Comparison of ENCODE assay signal across 15 cellular contexts in the genomic region with DNA sequence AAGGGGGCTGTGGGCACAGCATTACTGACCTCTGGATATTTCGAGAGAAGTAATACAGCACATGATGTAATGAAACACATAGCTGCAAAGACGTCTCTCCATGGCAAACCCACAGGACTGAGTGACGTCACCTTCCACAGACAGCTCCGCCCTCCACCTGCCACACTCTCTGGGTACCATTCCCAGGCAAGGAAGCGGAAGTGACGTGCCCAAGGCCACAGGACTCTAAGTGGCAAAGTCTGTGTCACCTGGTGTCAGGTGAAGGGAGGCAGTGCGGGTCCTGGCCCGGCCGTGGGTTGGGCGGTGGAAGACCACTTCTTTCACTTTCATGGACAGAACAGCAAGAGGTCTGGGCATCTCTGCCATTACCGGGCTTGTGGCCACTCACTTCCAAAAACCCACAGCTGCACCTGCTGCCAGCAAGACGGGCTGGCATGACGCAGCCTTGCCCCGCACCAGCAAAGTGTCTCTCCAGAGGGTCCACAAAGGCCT.
"Had no signal": no experiment of that assay in that cellular context is flagged by ENCODE, and none has a peak within 500 bp of the region (broad histone marks: within the 10 kb centered on the region; RNA-seq: fewer than 3 reads in every experiment).

No MANE protein-coding gene starts in this region.

- H3K27ac ChIP-seq: foreskin keratinocyte, neutrophil, ovary, tibial artery had no signal

- H3K9me3 Mint-ChIP-seq: dendritic cell treated with granulocyte-macrophage colony-stimulating factor and Interleukin-4, amounts not matched to agents 40 ng/mL and 50 ng/mL, for 4 days; naive thymus-derived CD8-positive, alpha-beta T cell; stimulated activated memory B cell treated with anti-CD40 and anti-IgM and Interleukin-4, amounts not matched to agents 10 μg/mL and 1 μg/mL and 100 μg/mL, for 72 hours; stimulated activated naive CD8-positive, alpha-beta T cell treated with anti-CD3 and anti-CD28 coated beads, Interleukin-15, Interleukin-2, amounts not matched to agents 100 ng/mL and 50 ng/mL, for 24 hours had no signal

- ATAC-seq: foreskin keratinocyte; naive thymus-derived CD8-positive, alpha-beta T cell; stimulated activated memory B cell treated with anti-CD40 and anti-IgM and Interleukin-4, amounts not matched to agents 10 μg/mL and 1 μg/mL and 100 μg/mL, for 72 hours had no signal

- H3K27ac Mint-ChIP-seq: dendritic cell treated with granulocyte-macrophage colony-stimulating factor and Interleukin-4, amounts not matched to agents 40 ng/mL and 50 ng/mL, for 4 days; naive thymus-derived CD8-positive, alpha-beta T cell; stimulated activated memory B cell treated with anti-CD40 and anti-IgM and Interleukin-4, amounts not matched to agents 10 μg/mL and 1 μg/mL and 100 μg/mL, for 72 hours; stimulated activated naive CD8-positive, alpha-beta T cell treated with anti-CD3 and anti-CD28 coated beads, Interleukin-15, Interleukin-2, amounts not matched to agents 100 ng/mL and 50 ng/mL, for 24 hours had no signal

- H3K4me3 Mint-ChIP-seq: dendritic cell treated with granulocyte-macrophage colony-stimulating factor and Interleukin-4, amounts not matched to agents 40 ng/mL and 50 ng/mL, for 4 days; naive thymus-derived CD8-positive, alpha-beta T cell; stimulated activated memory B cell treated with anti-CD40 and anti-IgM and Interleukin-4, amounts not matched to agents 10 μg/mL and 1 μg/mL and 100 μg/mL, for 72 hours; stimulated activated naive CD8-positive, alpha-beta T cell treated with anti-CD3 and anti-CD28 coated beads, Interleukin-15, Interleukin-2, amounts not matched to agents 100 ng/mL and 50 ng/mL, for 24 hours had no signal

- H3K9me3 ChIP-seq: left lung, neutrophil, ovary, right atrium auricular region, tibial artery had no signal

- H3K27me3 ChIP-seq: foreskin keratinocyte, left lung, neutrophil, ovary, right atrium auricular region, tibial artery had no signal

- FAIRE-seq: colon, islet of Langerhans had no signal

- DNase-seq: foreskin keratinocyte; hypothalamus; kidney glomerular epithelial cell; left lung; naive thymus-derived CD8-positive, alpha-beta T cell; ovary; stimulated activated CD4-positive, alpha-beta T cell treated with anti-CD3 and anti-CD28 coated beads, Interleukin-4, amount 100 ng/mL, for 24 hours; tibial artery had no signal

- H3K27me3 Mint-ChIP-seq: dendritic cell treated with granulocyte-macrophage colony-stimulating factor and Interleukin-4, amounts not matched to agents 40 ng/mL and 50 ng/mL, for 4 days; naive thymus-derived CD8-positive, alpha-beta T cell; stimulated activated memory B cell treated with anti-CD40 and anti-IgM and Interleukin-4, amounts not matched to agents 10 μg/mL and 1 μg/mL and 100 μg/mL, for 72 hours; stimulated activated naive CD8-positive, alpha-beta T cell treated with anti-CD3 and anti-CD28 coated beads, Interleukin-15, Interleukin-2, amounts not matched to agents 100 ng/mL and 50 ng/mL, for 24 hours had no signal

- H3K4me3 ChIP-seq: left lung, ovary, right atrium auricular region, tibial artery had no signal

- H3K4me1 Mint-ChIP-seq: naive thymus-derived CD8-positive, alpha-beta T cell; stimulated activated memory B cell treated with anti-CD40 and anti-IgM and Interleukin-4, amounts not matched to agents 10 μg/mL and 1 μg/mL and 100 μg/mL, for 72 hours had no signal

- H3K36me3 ChIP-seq: ovary had no signal

- H3K4me1 ChIP-seq: foreskin keratinocyte, left lung, tibial artery had no signal
